27 cellular contexts compared by ENCODE assay signal in the genomic region with DNA sequence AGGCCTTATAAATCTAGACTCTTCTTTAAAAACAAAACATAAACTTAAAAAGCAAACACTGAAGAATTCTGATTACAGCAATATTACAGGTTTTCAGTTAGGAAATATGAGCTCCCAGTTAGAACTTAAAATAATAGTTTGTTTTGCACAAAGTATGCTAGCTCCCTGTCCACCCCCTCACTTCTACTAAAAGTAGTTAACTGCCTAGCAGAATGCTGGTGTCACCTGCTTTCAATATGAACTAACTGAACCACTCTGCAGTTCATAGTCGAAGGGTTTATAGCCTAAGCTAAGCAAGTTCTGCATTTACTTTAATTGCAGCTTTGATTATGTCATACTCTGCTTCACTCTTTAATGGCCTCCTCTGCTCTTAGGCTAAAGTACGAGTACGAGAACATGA.
"Had no signal": no experiment of that assay in that cellular context is flagged by ENCODE, and none has a peak within 500 bp of the region (broad histone marks: within the 10 kb centered on the region; RNA-seq: fewer than 3 reads in every experiment).

No MANE protein-coding gene starts in this region.

- H3K27me3 ChIP-seq: gastroesophageal sphincter, heart left ventricle, hepatocyte, ovary, suprapubic skin, transverse colon, upper lobe of right lung, vagina had no signal

- ATAC-seq: effector memory CD8-positive, alpha-beta T cell; gastroesophageal sphincter; heart left ventricle; left cardiac atrium; left ventricle myocardium superior; lower lobe of right lung; natural killer cell; psoas muscle; right lobe of liver; stimulated activated naive CD8-positive, alpha-beta T cell treated with anti-CD3 and anti-CD28 coated beads, Interleukin-15, amount 100 ng/mL, for 72 hours; upper lobe of right lung had no signal

- H3K4me3 ChIP-seq: coronary artery, gastroesophageal sphincter, heart left ventricle, hepatocyte, lower lobe of right lung, ovary, psoas muscle, right lobe of liver, smooth muscle cell, suprapubic skin, transverse colon, upper lobe of right lung, vagina had no signal

- H3K36me3 ChIP-seq: gastroesophageal sphincter, heart left ventricle, lower lobe of right lung, ovary, right lobe of liver, suprapubic skin, transverse colon, upper lobe of right lung, vagina had no signal

- H3K27ac ChIP-seq: coronary artery, gastroesophageal sphincter, heart left ventricle, hepatocyte, lower lobe of right lung, ovary, psoas muscle, right lobe of liver, suprapubic skin, transverse colon, upper lobe of right lung, vagina had no signal

- H3K9me3 ChIP-seq: gastroesophageal sphincter, heart left ventricle, lower lobe of right lung, ovary, psoas muscle, right lobe of liver, suprapubic skin, transverse colon, upper lobe of right lung, vagina had no signal

- DNase-seq: dermis blood vessel endothelial cell; effector memory CD8-positive, alpha-beta T cell; heart left ventricle; left cardiac atrium; left ventricle myocardium superior; lower lobe of right lung; natural killer cell; occipital lobe; ovary; posterior cingulate gyrus; psoas muscle; right lobe of liver; stimulated activated CD4-positive, alpha-beta T cell treated with anti-CD3 and anti-CD28 coated beads, Interleukin-12 subunit alpha, Interleukin-12 subunit beta, amount 100 ng/mL, for 4 hours; stimulated activated CD4-positive, alpha-beta T cell treated with anti-CD3 and anti-CD28 coated beads, Interleukin-1b, Interleukin-23, amount 100 ng/mL, for 48 hours; stimulated activated CD4-positive, alpha-beta T cell treated with anti-CD3 and anti-CD28 coated beads, Interleukin-4, amount 100 ng/mL, for 1 hour; stimulated activated CD8-positive, alpha-beta memory T cell treated with anti-CD3 and anti-CD28 coated beads, Interleukin-4, amount 100 ng/mL, for 48 hours; stimulated activated naive CD4-positive, alpha-beta T cell; stimulated activated naive CD8-positive, alpha-beta T cell treated with anti-CD3 and anti-CD28 coated beads, Interleukin-15, amount 100 ng/mL, for 72 hours; transverse colon; upper lobe of right lung had no signal

- FAIRE-seq: islet of Langerhans had no signal

- H3K4me1 ChIP-seq: gastroesophageal sphincter, heart left ventricle, lower lobe of right lung, psoas muscle, right lobe of liver, suprapubic skin, transverse colon, upper lobe of right lung, vagina had no signal
